2 cellular contexts compared by ENCODE assay signal in the genomic region with DNA sequence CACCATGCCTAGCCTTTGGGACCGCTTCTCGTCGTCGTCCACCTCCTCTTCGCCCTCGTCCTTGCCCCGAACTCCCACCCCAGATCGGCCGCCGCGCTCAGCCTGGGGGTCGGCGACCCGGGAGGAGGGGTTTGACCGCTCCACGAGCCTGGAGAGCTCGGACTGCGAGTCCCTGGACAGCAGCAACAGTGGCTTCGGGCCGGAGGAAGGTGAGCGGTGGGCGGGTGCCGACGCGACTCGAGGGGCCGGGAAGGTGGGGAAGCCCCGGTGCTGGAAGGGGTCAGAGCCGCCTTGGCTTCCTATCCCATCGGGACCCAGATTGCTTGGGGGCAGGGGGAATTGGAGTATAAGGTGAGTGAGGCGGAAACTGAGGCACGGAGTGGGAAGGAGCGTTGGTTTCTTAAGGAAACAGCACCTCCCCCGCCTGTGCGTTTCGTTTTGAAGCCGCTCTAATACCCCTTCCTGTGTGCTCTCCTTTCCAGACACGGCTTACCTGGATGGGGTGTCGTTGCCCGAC.
TF ChIP-seq lines count a peak whose summit lies in the region.

No MANE protein-coding gene starts in this region.

TF ChIP-seq in K562, 482 proteins besides CTCF, POLR2A, EP300 and RAD21 (continues in another document):
- TF ChIP-seq ZNF133 (CRISPR knock-in tag; IDR thresholded peaks at IDR 0.05) (no peak), HDAC2 (IDR thresholded peaks at IDR 0.05) (no peak), ZNF174 (CRISPR knock-in tag; IDR thresholded peaks at IDR 0.05) (no peak), MCM5 (IDR thresholded peaks at IDR 0.05; ENCODE audit: low read depth) (no peak), ZNF584 (CRISPR knock-in tag; IDR thresholded peaks at IDR 0.05; ENCODE audit: low read depth) (no peak), ATF1 (CRISPR knock-in tag; IDR thresholded peaks at IDR 0.05) (peak; percentile 5; the same call in 1 of the 2 replicates), ATF1 (tag; IDR thresholded peaks at IDR 0.05) (no peak), MAFK (IDR thresholded peaks at IDR 0.05; ENCODE audit: low read length) (no peak), ZNF347 (CRISPR knock-in tag; IDR thresholded peaks at IDR 0.05; ENCODE audit: low read depth) (no peak), SP2 (IDR thresholded peaks at IDR 0.05; ENCODE audit: extremely low read depth, low read depth, low read length, poor library complexity, severe bottlenecking) (no peak), POLR2B (IDR thresholded peaks at IDR 0.05; ENCODE audit: low read depth, partially characterized antibody) (no peak), ZNF707 (CRISPR knock-in tag; conservative IDR thresholded peaks at IDR 0.05) (no peak), SNRNP70 (optimal IDR thresholded peaks at IDR 0.05; ENCODE audit: low read depth, low read length) (no peak), ZNF699 (CRISPR knock-in tag; IDR thresholded peaks at IDR 0.05; ENCODE audit: insufficient replicate concordance) (no peak), ZBTB1 (CRISPR knock-in tag; IDR thresholded peaks at IDR 0.05; ENCODE audit: borderline replicate concordance, low read depth) (no peak; the same call in none of the 2 replicates), ZFP30 (CRISPR knock-in tag; IDR thresholded peaks at IDR 0.05; ENCODE audit: borderline replicate concordance) (no peak), ZNF778 (CRISPR knock-in tag; IDR thresholded peaks at IDR 0.05) (no peak), ZNF668 (CRISPR knock-in tag; IDR thresholded peaks at IDR 0.05) (no peak), KAT8 (IDR thresholded peaks at IDR 0.05; ENCODE audit: low read depth) (no peak), FOSL1 (tag; conservative IDR thresholded peaks at IDR 0.05) (no peak; the same call in 1 of the 2 replicates), SP1 (CRISPR knock-in tag; IDR thresholded peaks at IDR 0.05) (no peak), RBM25 (IDR thresholded peaks at IDR 0.05; ENCODE audit: low read depth, low read length, severe bottlenecking) (no peak), RUNX1 (IDR thresholded peaks at IDR 0.05; ENCODE audit: low read depth) (no peak), PTBP1 (IDR thresholded peaks at IDR 0.05; ENCODE audit: low read depth, low read length) (no peak), NFATC3 (IDR thresholded peaks at IDR 0.05) (no peak), POLR2AphosphoS5 (IDR thresholded peaks at IDR 0.05; ENCODE audit: control insufficient read depth, insufficient read depth, low read depth, low read length) (no peak), HNRNPK (IDR thresholded peaks at IDR 0.05; ENCODE audit: low read depth, low read length, poor library complexity, severe bottlenecking) (no peak)
- TF ChIP-seq, protein P1, sequence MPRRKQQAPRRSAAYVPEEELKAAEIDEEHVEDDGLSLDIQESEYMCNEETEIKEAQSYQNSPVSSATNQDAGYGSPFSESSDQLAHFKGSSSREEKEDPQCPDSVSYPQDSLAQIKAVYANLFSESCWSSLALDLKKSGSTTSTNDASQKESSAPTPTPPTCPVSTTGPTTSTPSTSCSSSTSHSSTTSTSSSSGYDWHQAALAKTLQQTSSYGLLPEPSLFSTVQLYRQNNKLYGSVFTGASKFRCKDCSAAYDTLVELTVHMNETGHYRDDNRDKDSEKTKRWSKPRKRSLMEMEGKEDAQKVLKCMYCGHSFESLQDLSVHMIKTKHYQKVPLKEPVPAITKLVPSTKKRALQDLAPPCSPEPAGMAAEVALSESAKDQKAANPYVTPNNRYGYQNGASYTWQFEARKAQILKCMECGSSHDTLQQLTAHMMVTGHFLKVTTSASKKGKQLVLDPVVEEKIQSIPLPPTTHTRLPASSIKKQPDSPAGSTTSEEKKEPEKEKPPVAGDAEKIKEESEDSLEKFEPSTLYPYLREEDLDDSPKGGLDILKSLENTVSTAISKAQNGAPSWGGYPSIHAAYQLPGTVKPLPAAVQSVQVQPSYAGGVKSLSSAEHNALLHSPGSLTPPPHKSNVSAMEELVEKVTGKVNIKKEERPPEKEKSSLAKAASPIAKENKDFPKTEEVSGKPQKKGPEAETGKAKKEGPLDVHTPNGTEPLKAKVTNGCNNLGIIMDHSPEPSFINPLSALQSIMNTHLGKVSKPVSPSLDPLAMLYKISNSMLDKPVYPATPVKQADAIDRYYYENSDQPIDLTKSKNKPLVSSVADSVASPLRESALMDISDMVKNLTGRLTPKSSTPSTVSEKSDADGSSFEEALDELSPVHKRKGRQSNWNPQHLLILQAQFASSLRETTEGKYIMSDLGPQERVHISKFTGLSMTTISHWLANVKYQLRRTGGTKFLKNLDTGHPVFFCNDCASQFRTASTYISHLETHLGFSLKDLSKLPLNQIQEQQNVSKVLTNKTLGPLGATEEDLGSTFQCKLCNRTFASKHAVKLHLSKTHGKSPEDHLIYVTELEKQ (CRISPR knock-in tag; IDR thresholded peaks at IDR 0.05), result no peak
- TF ChIP-seq, protein P2, sequence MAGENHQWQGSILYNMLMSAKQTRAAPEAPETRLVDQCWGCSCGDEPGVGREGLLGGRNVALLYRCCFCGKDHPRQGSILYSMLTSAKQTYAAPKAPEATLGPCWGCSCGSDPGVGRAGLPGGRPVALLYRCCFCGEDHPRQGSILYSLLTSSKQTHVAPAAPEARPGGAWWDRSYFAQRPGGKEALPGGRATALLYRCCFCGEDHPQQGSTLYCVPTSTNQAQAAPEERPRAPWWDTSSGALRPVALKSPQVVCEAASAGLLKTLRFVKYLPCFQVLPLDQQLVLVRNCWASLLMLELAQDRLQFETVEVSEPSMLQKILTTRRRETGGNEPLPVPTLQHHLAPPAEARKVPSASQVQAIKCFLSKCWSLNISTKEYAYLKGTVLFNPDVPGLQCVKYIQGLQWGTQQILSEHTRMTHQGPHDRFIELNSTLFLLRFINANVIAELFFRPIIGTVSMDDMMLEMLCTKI (IDR thresholded peaks at IDR 0.05; ENCODE audit: partially characterized antibody), result no peak
- TF ChIP-seq, protein P3, sequence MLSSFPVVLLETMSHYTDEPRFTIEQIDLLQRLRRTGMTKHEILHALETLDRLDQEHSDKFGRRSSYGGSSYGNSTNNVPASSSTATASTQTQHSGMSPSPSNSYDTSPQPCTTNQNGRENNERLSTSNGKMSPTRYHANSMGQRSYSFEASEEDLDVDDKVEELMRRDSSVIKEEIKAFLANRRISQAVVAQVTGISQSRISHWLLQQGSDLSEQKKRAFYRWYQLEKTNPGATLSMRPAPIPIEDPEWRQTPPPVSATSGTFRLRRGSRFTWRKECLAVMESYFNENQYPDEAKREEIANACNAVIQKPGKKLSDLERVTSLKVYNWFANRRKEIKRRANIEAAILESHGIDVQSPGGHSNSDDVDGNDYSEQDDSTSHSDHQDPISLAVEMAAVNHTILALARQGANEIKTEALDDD (IDR thresholded peaks at IDR 0.05), result no peak; the same call in 1 of the 2 replicates
- TF ChIP-seq, protein P4, sequence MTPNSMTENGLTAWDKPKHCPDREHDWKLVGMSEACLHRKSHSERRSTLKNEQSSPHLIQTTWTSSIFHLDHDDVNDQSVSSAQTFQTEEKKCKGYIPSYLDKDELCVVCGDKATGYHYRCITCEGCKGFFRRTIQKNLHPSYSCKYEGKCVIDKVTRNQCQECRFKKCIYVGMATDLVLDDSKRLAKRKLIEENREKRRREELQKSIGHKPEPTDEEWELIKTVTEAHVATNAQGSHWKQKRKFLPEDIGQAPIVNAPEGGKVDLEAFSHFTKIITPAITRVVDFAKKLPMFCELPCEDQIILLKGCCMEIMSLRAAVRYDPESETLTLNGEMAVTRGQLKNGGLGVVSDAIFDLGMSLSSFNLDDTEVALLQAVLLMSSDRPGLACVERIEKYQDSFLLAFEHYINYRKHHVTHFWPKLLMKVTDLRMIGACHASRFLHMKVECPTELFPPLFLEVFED (CRISPR knock-in tag; conservative IDR thresholded peaks at IDR 0.05), result no peak

TF ChIP-seq in liver, 16 proteins besides CTCF, POLR2A, EP300 and RAD21:
- TF ChIP-seq, protein P5, sequence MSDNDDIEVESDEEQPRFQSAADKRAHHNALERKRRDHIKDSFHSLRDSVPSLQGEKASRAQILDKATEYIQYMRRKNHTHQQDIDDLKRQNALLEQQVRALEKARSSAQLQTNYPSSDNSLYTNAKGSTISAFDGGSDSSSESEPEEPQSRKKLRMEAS (IDR thresholded peaks at IDR 0.05), result no peak
- TF ChIP-seq TAF1 (conservative IDR thresholded peaks at IDR 0.05) (no peak), RXRA (IDR thresholded peaks at IDR 0.05) (no peak), NR2F2 (IDR thresholded peaks at IDR 0.05) (no peak)
- TF ChIP-seq, protein P6, sequence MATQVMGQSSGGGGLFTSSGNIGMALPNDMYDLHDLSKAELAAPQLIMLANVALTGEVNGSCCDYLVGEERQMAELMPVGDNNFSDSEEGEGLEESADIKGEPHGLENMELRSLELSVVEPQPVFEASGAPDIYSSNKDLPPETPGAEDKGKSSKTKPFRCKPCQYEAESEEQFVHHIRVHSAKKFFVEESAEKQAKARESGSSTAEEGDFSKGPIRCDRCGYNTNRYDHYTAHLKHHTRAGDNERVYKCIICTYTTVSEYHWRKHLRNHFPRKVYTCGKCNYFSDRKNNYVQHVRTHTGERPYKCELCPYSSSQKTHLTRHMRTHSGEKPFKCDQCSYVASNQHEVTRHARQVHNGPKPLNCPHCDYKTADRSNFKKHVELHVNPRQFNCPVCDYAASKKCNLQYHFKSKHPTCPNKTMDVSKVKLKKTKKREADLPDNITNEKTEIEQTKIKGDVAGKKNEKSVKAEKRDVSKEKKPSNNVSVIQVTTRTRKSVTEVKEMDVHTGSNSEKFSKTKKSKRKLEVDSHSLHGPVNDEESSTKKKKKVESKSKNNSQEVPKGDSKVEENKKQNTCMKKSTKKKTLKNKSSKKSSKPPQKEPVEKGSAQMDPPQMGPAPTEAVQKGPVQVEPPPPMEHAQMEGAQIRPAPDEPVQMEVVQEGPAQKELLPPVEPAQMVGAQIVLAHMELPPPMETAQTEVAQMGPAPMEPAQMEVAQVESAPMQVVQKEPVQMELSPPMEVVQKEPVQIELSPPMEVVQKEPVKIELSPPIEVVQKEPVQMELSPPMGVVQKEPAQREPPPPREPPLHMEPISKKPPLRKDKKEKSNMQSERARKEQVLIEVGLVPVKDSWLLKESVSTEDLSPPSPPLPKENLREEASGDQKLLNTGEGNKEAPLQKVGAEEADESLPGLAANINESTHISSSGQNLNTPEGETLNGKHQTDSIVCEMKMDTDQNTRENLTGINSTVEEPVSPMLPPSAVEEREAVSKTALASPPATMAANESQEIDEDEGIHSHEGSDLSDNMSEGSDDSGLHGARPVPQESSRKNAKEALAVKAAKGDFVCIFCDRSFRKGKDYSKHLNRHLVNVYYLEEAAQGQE (IDR thresholded peaks at IDR 0.05), result no peak
